ENCODE assay signal across 13 cellular contexts in genomic region chr6:166618866-166619761, GRCh38. TPM values are rescaled to one million over a fixed set of nuclear protein-coding genes. Genes with fewer than 3 reads are reported as not detected.
DNase-seq lines count a peak whose midpoint lies in the region; ATAC-seq and TF ChIP-seq lines count a peak whose summit lies in the region.
"Had no signal": no experiment of that assay in that cellular context is flagged by ENCODE, and none has a peak within 500 bp of the region (broad histone marks: within the 10 kb centered on the region; RNA-seq: fewer than 3 reads in every experiment).

No MANE protein-coding gene starts in this region.

- peak overlapping the region; percentile 6 for H3K4me3 ChIP-seq in adipocyte (ENCODE audit: low read length)
- H3K4me3 ChIP-seq in endodermal cell (ENCODE audit: low read length): no peak overlapping the region

- H3K9ac ChIP-seq in adipocyte (ENCODE audit: low read length) (peak overlapping the region; percentile 71), endodermal cell (ENCODE audit: extremely low read depth, low read length, poor library complexity, severe bottlenecking) (no peak overlapping the region)

- H3K4me1 ChIP-seq in adipocyte (ENCODE audit: control insufficient read depth, insufficient read depth, low read length) (peaks cover 86% of the 10 kb centered on the region), endodermal cell (ENCODE audit: control insufficient read depth, insufficient read depth, low read length) (peaks cover 2% of the 10 kb centered on the region)

- DNase-seq in adipocyte (ENCODE audit: low read depth) (peak; percentile 81), endodermal cell (peak; percentile 52), mucosa of gallbladder (ENCODE audit: low spot score) (peak; percentile 6), type B pancreatic cell (ENCODE audit: extremely low spot score, unreplicated experiment) (no peak), cerebellum (ENCODE audit: low spot score) (no peak), NCI-H446 treated with DMSO at 0.1 percent for 48 hours (lab: John Stamatoyannopoulos, UW) (no peak)
- no peak for DNase-seq in activated CD4-positive, alpha-beta T cell treated with anti-CD3 and anti-CD28 coated beads, Interleukin-2, amount 10 ng/mL, durations not matched to agents 24 days and 14 days
- DNase-seq: activated naive CD8-positive, alpha-beta T cell treated with anti-CD3 and anti-CD28 coated beads, Interleukin-2, amount 10 ng/mL, durations not matched to agents 7 days and 5 days; NCI-H2081 treated with DMSO at 0.1 percent for 48 hours; stimulated activated CD4-positive, alpha-beta T cell treated with anti-CD3 and anti-CD28 coated beads, Interleukin-2, amount 100 ng/mL, for 24 hours; stimulated activated naive CD4-positive, alpha-beta T cell had no signal

- H3K9me3 Mint-ChIP-seq in endodermal cell (no peaks in the 10 kb centered on the region), type B pancreatic cell (no peaks in the 10 kb centered on the region)
- H3K9me3 Mint-ChIP-seq in activated CD4-positive, alpha-beta T cell treated with anti-CD3 and anti-CD28 coated beads, Interleukin-2, amount 10 ng/mL, durations not matched to agents 24 days and 14 days: no peaks in the 10 kb centered on the region
- H3K9me3 Mint-ChIP-seq: activated naive CD8-positive, alpha-beta T cell treated with anti-CD3 and anti-CD28 coated beads, Interleukin-2, amount 10 ng/mL, durations not matched to agents 7 days and 5 days; IgD-negative memory B cell had no signal

- H3K4me1 Mint-ChIP-seq in endodermal cell: peaks cover 20% of the 10 kb centered on the region
- H3K4me1 Mint-ChIP-seq in type B pancreatic cell (ENCODE audit: unreplicated experiment): peaks cover 32% of the 10 kb centered on the region
- peaks cover 3% of the 10 kb centered on the region for H3K4me1 Mint-ChIP-seq in activated CD4-positive, alpha-beta T cell treated with anti-CD3 and anti-CD28 coated beads, Interleukin-2, amount 10 ng/mL, durations not matched to agents 24 days and 14 days
- H3K4me1 Mint-ChIP-seq: activated naive CD8-positive, alpha-beta T cell treated with anti-CD3 and anti-CD28 coated beads, Interleukin-2, amount 10 ng/mL, durations not matched to agents 7 days and 5 days; IgD-negative memory B cell had no signal

- no peak overlapping the region for H3K4me3 Mint-ChIP-seq in endodermal cell
- H3K4me3 Mint-ChIP-seq in type B pancreatic cell: no peak overlapping the region
- H3K4me3 Mint-ChIP-seq in activated CD4-positive, alpha-beta T cell treated with anti-CD3 and anti-CD28 coated beads, Interleukin-2, amount 10 ng/mL, durations not matched to agents 24 days and 14 days: no peak overlapping the region
- H3K4me3 Mint-ChIP-seq: activated naive CD8-positive, alpha-beta T cell treated with anti-CD3 and anti-CD28 coated beads, Interleukin-2, amount 10 ng/mL, durations not matched to agents 7 days and 5 days had no signal

- H3K36me3 Mint-ChIP-seq in endodermal cell (ENCODE audit: low read depth) (peaks cover 14% of the 10 kb centered on the region), type B pancreatic cell (peaks cover 17% of the 10 kb centered on the region)
- no peaks in the 10 kb centered on the region for H3K36me3 Mint-ChIP-seq in activated CD4-positive, alpha-beta T cell treated with anti-CD3 and anti-CD28 coated beads, Interleukin-2, amount 10 ng/mL, durations not matched to agents 24 days and 14 days (ENCODE audit: low read depth)
- H3K36me3 Mint-ChIP-seq: activated naive CD8-positive, alpha-beta T cell treated with anti-CD3 and anti-CD28 coated beads, Interleukin-2, amount 10 ng/mL, durations not matched to agents 7 days and 5 days had no signal

- H3K36me3 ChIP-seq in adipocyte (ENCODE audit: control insufficient read depth, insufficient read depth, low read length, severe bottlenecking) (peaks cover 15% of the 10 kb centered on the region), endodermal cell (ENCODE audit: control insufficient read depth, insufficient read depth, low read length) (peaks cover 4% of the 10 kb centered on the region)

- ATAC-seq in GM19467 (IDR thresholded peaks at IDR 0.05; ENCODE audit: unreplicated experiment): no peak

- intact Hi-C loops in activated CD4-positive, alpha-beta T cell treated with anti-CD3 and anti-CD28 coated beads, Interleukin-2, amount 10 ng/mL, durations not matched to agents 24 days and 14 days (cut with micrococcal nuclease): no loop called here

- H3K9me3 ChIP-seq in adipocyte (ENCODE audit: control insufficient read depth, low read length): no peaks in the 10 kb centered on the region
- no peaks in the 10 kb centered on the region for H3K9me3 ChIP-seq in endodermal cell (ENCODE audit: control insufficient read depth, low read length)

- no peaks in the 10 kb centered on the region for H3K27me3 ChIP-seq in adipocyte (replicated peaks; ENCODE audit: control insufficient read depth, insufficient read depth, low read length)
- no peaks in the 10 kb centered on the region for H3K27me3 ChIP-seq in endodermal cell (ENCODE audit: control insufficient read depth, insufficient read depth, low read length, poor library complexity, severe bottlenecking)

- H3K27ac Mint-ChIP-seq in endodermal cell (no peak overlapping the region), type B pancreatic cell (peak overlapping the region; percentile 90)
- no peak overlapping the region for H3K27ac Mint-ChIP-seq in activated CD4-positive, alpha-beta T cell treated with anti-CD3 and anti-CD28 coated beads, Interleukin-2, amount 10 ng/mL, durations not matched to agents 24 days and 14 days
- H3K27ac Mint-ChIP-seq: activated naive CD8-positive, alpha-beta T cell treated with anti-CD3 and anti-CD28 coated beads, Interleukin-2, amount 10 ng/mL, durations not matched to agents 7 days and 5 days; IgD-negative memory B cell had no signal

- no peaks in the 10 kb centered on the region for H3K27me3 Mint-ChIP-seq in endodermal cell (ENCODE audit: insufficient read depth)
- no peaks in the 10 kb centered on the region for H3K27me3 Mint-ChIP-seq in type B pancreatic cell
- peaks cover 6% of the 10 kb centered on the region for H3K27me3 Mint-ChIP-seq in activated CD4-positive, alpha-beta T cell treated with anti-CD3 and anti-CD28 coated beads, Interleukin-2, amount 10 ng/mL, durations not matched to agents 24 days and 14 days

- no peak overlapping the region for H3K27ac ChIP-seq in endodermal cell (ENCODE audit: low read depth, low read length)

- 94 to 97% methylated on average over 23 to 27 of the region's 27 CpGs for WGBS in endodermal cell (ENCODE audit: insufficient coverage in 1 of 2, insufficient read length in 1 of 2), 2 experiments

- TF ChIP-seq CTCF in endodermal cell (conservative IDR thresholded peaks at IDR 0.05) (no peak), type B pancreatic cell (conservative IDR thresholded peaks at IDR 0.05) (no peak)

RNA-seq across cellular contexts. Expression of gene RPS6KA2, which starts 7.9 kb away (rescaled TPM):
- total RNA-seq in endodermal cell (10 to 100 TPM; 17.9 to 23.9 TPM), mucosa of gallbladder (36.1 TPM), type B pancreatic cell (ENCODE audit: low replicate concordance) (23.8 and 39.1 TPM in 2 replicates), cerebellum (16.2 TPM)
- polyA plus RNA-seq in endodermal cell (2013, experiment 1 of 2): 16.7 TPM
- polyA plus RNA-seq in endodermal cell (2013, experiment 2 of 2): 16.3 TPM
- total RNA-seq in activated CD4-positive, alpha-beta T cell treated with anti-CD3 and anti-CD28 coated beads, Interleukin-2, amount 10 ng/mL, durations not matched to agents 24 days and 14 days: 2.8 and 3.1 TPM in 2 replicates

RNA-seq across cellular contexts. Expression of gene RAMACL, which starts 32.6 kb away (rescaled TPM):
- total RNA-seq in endodermal cell (1 to 10 TPM in 1 of 2 donors, under 1 TPM in 1; 0.80 to 2.5 TPM), mucosa of gallbladder (1.1 TPM), type B pancreatic cell (ENCODE audit: low replicate concordance) (0.85 and 1.5 TPM in 2 replicates), cerebellum (3.5 TPM)
- 0.11 TPM for polyA plus RNA-seq in endodermal cell (2013, experiment 1 of 2)
- 0.33 TPM for polyA plus RNA-seq in endodermal cell (2013, experiment 2 of 2)
- total RNA-seq in activated CD4-positive, alpha-beta T cell treated with anti-CD3 and anti-CD28 coated beads, Interleukin-2, amount 10 ng/mL, durations not matched to agents 24 days and 14 days: 0.14 and 0.30 TPM in 2 replicates

Comparison
In these comparisons a context has a peak if more than half of its experiments do, and no peak if none do; other contexts are left out.
1. DNase-seq: peak in adipocyte (single experiment), endodermal cell (single experiment) and mucosa of gallbladder (single experiment); none in type B pancreatic cell (single experiment), activated CD4-positive, alpha-beta T cell treated with anti-CD3 and anti-CD28 coated beads, Interleukin-2, amount 10 ng/mL, durations not matched to agents 24 days and 14 days (single experiment), cerebellum (single experiment) and NCI-H446 treated with DMSO at 0.1 percent for 48 hours (single experiment).